1 cellular context compared by ENCODE assay signal in the genomic region with DNA sequence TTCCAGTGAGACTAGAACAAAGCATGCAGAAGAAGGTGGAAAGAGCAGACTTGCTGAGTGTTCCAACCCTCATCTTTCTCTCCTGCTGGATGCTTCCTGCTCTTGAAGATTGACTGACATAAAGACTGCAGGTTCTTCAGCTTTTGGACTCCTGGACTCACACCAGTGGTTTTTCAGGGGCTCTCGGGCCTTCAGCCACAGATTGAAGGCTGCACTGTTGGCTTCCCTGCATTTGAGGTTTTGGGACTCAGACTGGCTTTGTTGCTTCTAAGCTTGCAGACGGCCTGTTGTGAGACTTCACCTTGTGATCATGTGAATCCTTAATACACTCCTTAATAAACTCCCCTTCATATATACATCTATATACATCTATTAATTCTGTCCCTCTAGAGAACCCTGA.
TF ChIP-seq lines count a peak whose summit lies in the region.

No MANE protein-coding gene starts in this region.

TF ChIP-seq in IMR-90, 13 proteins besides CTCF, POLR2A, EP300 and RAD21 (continued from another document):
- TF ChIP-seq, protein P1, sequence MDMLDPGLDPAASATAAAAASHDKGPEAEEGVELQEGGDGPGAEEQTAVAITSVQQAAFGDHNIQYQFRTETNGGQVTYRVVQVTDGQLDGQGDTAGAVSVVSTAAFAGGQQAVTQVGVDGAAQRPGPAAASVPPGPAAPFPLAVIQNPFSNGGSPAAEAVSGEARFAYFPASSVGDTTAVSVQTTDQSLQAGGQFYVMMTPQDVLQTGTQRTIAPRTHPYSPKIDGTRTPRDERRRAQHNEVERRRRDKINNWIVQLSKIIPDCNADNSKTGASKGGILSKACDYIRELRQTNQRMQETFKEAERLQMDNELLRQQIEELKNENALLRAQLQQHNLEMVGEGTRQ (IDR thresholded peaks at IDR 0.05; ENCODE audit: low read depth, low read length), result no peak
- TF ChIP-seq MAFK (IDR thresholded peaks at IDR 0.05; ENCODE audit: low read depth, low read length) (no peak), RFX5 (IDR thresholded peaks at IDR 0.05; ENCODE audit: low read depth, low read length) (no peak)
